9 cellular contexts compared by ENCODE assay signal in the genomic region with DNA sequence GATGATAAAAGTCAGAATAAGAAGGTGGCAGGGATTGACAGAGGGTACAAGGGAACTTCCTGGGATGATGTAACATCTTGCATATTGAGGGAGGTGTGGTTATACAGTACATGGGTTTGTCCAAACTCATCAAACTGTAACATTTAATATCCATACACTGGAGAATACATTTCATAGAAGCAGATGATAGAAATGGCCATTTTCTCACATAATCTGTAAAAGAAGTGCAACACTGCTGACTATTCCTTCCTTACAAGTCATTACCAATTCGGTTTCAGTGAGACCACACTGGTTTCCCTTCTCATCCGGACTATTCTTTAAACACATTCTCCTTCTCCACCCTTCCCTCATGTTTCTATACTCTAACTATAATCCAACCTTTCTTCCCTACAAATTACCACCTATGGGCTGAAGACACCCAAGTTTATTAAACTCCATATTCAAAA. TPM values are rescaled to one million over a fixed set of nuclear protein-coding genes. Genes with fewer than 3 reads are reported as not detected.
DNase-seq lines count a peak whose midpoint lies in the region; ATAC-seq and TF ChIP-seq lines count a peak whose summit lies in the region.
"Had no signal": no experiment of that assay in that cellular context is flagged by ENCODE, and none has a peak within 500 bp of the region (broad histone marks: within the 10 kb centered on the region; RNA-seq: fewer than 3 reads in every experiment).

No MANE protein-coding gene starts in this region.

- H3K9ac ChIP-seq in iPS-15b (ENCODE audit: low read depth, low read length): no peak overlapping the region

- H3K27me3 Mint-ChIP-seq in activated T-cell treated with anti-CD3 and anti-CD28 coated beads, Interleukin-2, amount 50 U/mL, for 72 hours (ENCODE audit: low read depth): no peaks in the 10 kb centered on the region

- DNase-seq in activated T-cell treated with anti-CD3 and anti-CD28 coated beads, Interleukin-2, amount 50 U/mL, for 72 hours: no peak
- DNase-seq in activated T-cell treated with anti-CD3 and anti-CD28 coated beads, Interleukin-2, amount 50 U/mL, for 48 hours: no peak
- DNase-seq in thoracic aorta (ENCODE audit: low spot score) (no peak), NCI-H446 (lab: John Stamatoyannopoulos, UW) (no peak), NCI-H526 (lab: John Stamatoyannopoulos, UW) (no peak)

- no peak for ATAC-seq in activated T-cell treated with anti-CD3 and anti-CD28 coated beads, Interleukin-2, amount 50 U/mL, for 72 hours (replicated peaks in 1 of 2)
- ATAC-seq in thoracic aorta (ENCODE audit: insufficient number of reproducible peaks, low FRiP score, low read depth) (no peak), HG03039 (IDR thresholded peaks at IDR 0.05; ENCODE audit: unreplicated experiment) (no peak)
- ATAC-seq: body of pancreas had no signal

- H3K9me3 ChIP-seq in iPS-15b (ENCODE audit: control insufficient read depth, insufficient read depth, low read length): no peaks in the 10 kb centered on the region
- no peaks in the 10 kb centered on the region for H3K9me3 ChIP-seq in thoracic aorta
- H3K9me3 ChIP-seq: body of pancreas had no signal

- no peaks in the 10 kb centered on the region for H3K36me3 ChIP-seq in iPS-15b (ENCODE audit: control insufficient read depth, insufficient read depth, low read length)
- no peaks in the 10 kb centered on the region for H3K36me3 ChIP-seq in thoracic aorta

- H3K4me1 Mint-ChIP-seq in activated T-cell treated with anti-CD3 and anti-CD28 coated beads, Interleukin-2, amount 50 U/mL, for 72 hours (ENCODE audit: low read depth): peaks cover 61% of the 10 kb centered on the region

- H3K4me3 ChIP-seq in WI38 (ENCODE audit: low read depth, low read length) (peak overlapping the region; percentile 98), iPS-15b (ENCODE audit: low read depth, low read length) (peak overlapping the region; percentile 98), thoracic aorta (peak overlapping the region; percentile 91)

- TF ChIP-seq CTCF in WI38 (IDR thresholded peaks at IDR 0.05; ENCODE audit: low read depth, low read length) (no peak), thoracic aorta (IDR thresholded peaks at IDR 0.05) (no peak)

- no peaks in the 10 kb centered on the region for H3K9me3 Mint-ChIP-seq in activated T-cell treated with anti-CD3 and anti-CD28 coated beads, Interleukin-2, amount 50 U/mL, for 72 hours

- peak overlapping the region; percentile 91 for H3K27ac Mint-ChIP-seq in activated T-cell treated with anti-CD3 and anti-CD28 coated beads, Interleukin-2, amount 50 U/mL, for 72 hours

- H3K4me1 ChIP-seq in iPS-15b (ENCODE audit: control insufficient read depth, insufficient read depth, low read length) (peaks cover 5% of the 10 kb centered on the region), thoracic aorta (ENCODE audit: control insufficient read depth in 1 of 2, low read depth in 2 of 2) (peaks cover 16 to 32% of the 10 kb centered on the region in 2 donors)

- H3K27ac ChIP-seq in thoracic aorta: no peak overlapping the region

- H3K4me3 Mint-ChIP-seq in activated T-cell treated with anti-CD3 and anti-CD28 coated beads, Interleukin-2, amount 50 U/mL, for 72 hours: peak overlapping the region; percentile 94 to 97

- H3K27me3 ChIP-seq in iPS-15b (ENCODE audit: control insufficient read depth, insufficient read depth, low read length) (no peaks in the 10 kb centered on the region), thoracic aorta (replicated peaks; ENCODE audit: insufficient read depth) (no peaks in the 10 kb centered on the region)
- H3K27me3 ChIP-seq: body of pancreas had no signal

- H3K36me3 Mint-ChIP-seq in activated T-cell treated with anti-CD3 and anti-CD28 coated beads, Interleukin-2, amount 50 U/mL, for 72 hours (ENCODE audit: insufficient read depth in 2 of 2): peaks cover 9 to 12% of the 10 kb centered on the region in 2 donors

RNA-seq across cellular contexts. Expression of a gene that starts 1.7 kb away (rescaled TPM):
- 100 to 1,000 TPM; 140 to 157 TPM for total RNA-seq in activated T-cell treated with anti-CD3 and anti-CD28 coated beads, Interleukin-2, amount 50 U/mL, for 72 hours
- 100 to 1,000 TPM; 107 to 114 TPM for total RNA-seq in thoracic aorta
